Comparison of ENCODE assay signal across 15 cellular contexts in genomic region chr11:22558638-22559037, GRCh38.
DNase-seq lines count a peak whose midpoint lies in the region; ATAC-seq and TF ChIP-seq lines count a peak whose summit lies in the region.
"Had no signal": no experiment of that assay in that cellular context is flagged by ENCODE, and none has a peak within 500 bp of the region (broad histone marks: within the 10 kb centered on the region; RNA-seq: fewer than 3 reads in every experiment).

No MANE protein-coding gene starts in this region.

- H3K36me3 Mint-ChIP-seq in endodermal cell (ENCODE audit: low read depth) = no peaks in the 10 kb centered on the region
- H3K36me3 Mint-ChIP-seq: WTC11 had no signal

- peak overlapping the region; percentile 69 for H3K27ac ChIP-seq in endodermal cell (ENCODE audit: low read depth, low read length)
- H3K27ac ChIP-seq in caudate nucleus (ENCODE audit: low read depth, low read length) = no peak overlapping the region
- H3K27ac ChIP-seq: breast epithelium, prostate gland, tibial nerve had no signal

- 89 to 100% methylated on average over 2 to 4 of the region's 4 CpGs for WGBS in endodermal cell (ENCODE audit: insufficient coverage in 1 of 2, insufficient read length in 1 of 2), 2 experiments

- H3K4me1 ChIP-seq in endodermal cell (ENCODE audit: control insufficient read depth, insufficient read depth, low read length) = no peaks in the 10 kb centered on the region
- H3K4me1 ChIP-seq: breast epithelium, prostate gland had no signal

- DNase-seq in AG08396 (ENCODE audit: low spot score) (peak; percentile 5), H4 (ENCODE audit: low spot score) (peak; percentile 28), NCI-H524 treated with DMSO at 0.1 percent for 48 hours (lab: John Stamatoyannopoulos, UW) (peak; percentile 66), endodermal cell (no peak), inferior parietal cortex (ENCODE audit: extremely low spot score) (no peak), caudate nucleus (lab: John Stamatoyannopoulos, UW) (no peak)
- DNase-seq: activated gamma-delta T cell treated with Interleukin-2 at 50 U/mL for 16 hours; DMS79; stimulated activated CD8-positive, alpha-beta memory T cell treated with anti-CD3 and anti-CD28 coated beads, Interleukin-4, amount 100 ng/mL, for 48 hours had no signal

- H3K9ac ChIP-seq in endodermal cell (ENCODE audit: extremely low read depth, low read length, poor library complexity, severe bottlenecking) = no peak overlapping the region

- no peaks in the 10 kb centered on the region for H3K4me1 Mint-ChIP-seq in endodermal cell
- H3K4me1 Mint-ChIP-seq: WTC11 had no signal

- no peak overlapping the region for H3K4me3 ChIP-seq in endodermal cell (ENCODE audit: low read length)
- H3K4me3 ChIP-seq: breast epithelium, prostate gland, tibial nerve had no signal

- ATAC-seq in HG03280 (IDR thresholded peaks at IDR 0.05; ENCODE audit: unreplicated experiment) = no peak
- no peak for ATAC-seq in GM19455 (IDR thresholded peaks at IDR 0.05; ENCODE audit: unreplicated experiment)
- ATAC-seq: WTC11 had no signal

- H3K27ac Mint-ChIP-seq in endodermal cell = no peak overlapping the region
- H3K27ac Mint-ChIP-seq: WTC11 had no signal

- no peaks in the 10 kb centered on the region for H3K9me3 ChIP-seq in endodermal cell (ENCODE audit: control insufficient read depth, low read length)
- H3K9me3 ChIP-seq: breast epithelium, prostate gland, tibial nerve had no signal

- H3K27me3 ChIP-seq in endodermal cell (ENCODE audit: control insufficient read depth, insufficient read depth, low read length, poor library complexity, severe bottlenecking) = no peaks in the 10 kb centered on the region
- H3K27me3 ChIP-seq: breast epithelium, tibial nerve had no signal

- no peak for TF ChIP-seq CTCF in endodermal cell (conservative IDR thresholded peaks at IDR 0.05)

- H3K36me3 ChIP-seq in endodermal cell (ENCODE audit: control insufficient read depth, insufficient read depth, low read length) = no peaks in the 10 kb centered on the region
- H3K36me3 ChIP-seq: breast epithelium, prostate gland, tibial nerve had no signal

- peaks cover 2% of the 10 kb centered on the region for H3K9me3 Mint-ChIP-seq in endodermal cell

- H3K4me3 Mint-ChIP-seq in endodermal cell = no peak overlapping the region
- H3K4me3 Mint-ChIP-seq: WTC11 had no signal

- no peaks in the 10 kb centered on the region for H3K27me3 Mint-ChIP-seq in endodermal cell (ENCODE audit: insufficient read depth)

Comparison
In these comparisons a context has a peak if more than half of its experiments do, and no peak if none do; other contexts are left out.
1. DNase-seq: peak in AG08396 (single experiment), H4 (single experiment) and NCI-H524 treated with DMSO at 0.1 percent for 48 hours (single experiment); none in endodermal cell (single experiment), inferior parietal cortex (single experiment) and caudate nucleus (0 of 61).